Comparison of ENCODE assay signal across 1 cellular context in genomic region chr5:7815757-7816534, GRCh38.
A peak's percentile ranks its signal among the peaks of the same experiment; 100 is the strongest.
TF ChIP-seq lines count a peak whose summit lies in the region.

No MANE protein-coding gene starts in this region.

TF ChIP-seq in HepG2, 621 proteins besides CTCF, POLR2A, EP300 and RAD21 (continued from another document and continues in another):
- no peak for TF ChIP-seq ZNF441 (CRISPR knock-in tag; IDR thresholded peaks at IDR 0.05; ENCODE audit: borderline replicate concordance)
- no peak for TF ChIP-seq ZNF547 (CRISPR knock-in tag; IDR thresholded peaks at IDR 0.05)
- TF ChIP-seq ZNF207 (IDR thresholded peaks at IDR 0.05; ENCODE audit: borderline replicate concordance), result no peak
- TF ChIP-seq SMAD9 (CRISPR knock-in tag; IDR thresholded peaks at IDR 0.05), result no peak
- TF ChIP-seq HMG20A (CRISPR knock-in tag; IDR thresholded peaks at IDR 0.05; ENCODE audit: borderline replicate concordance), result no peak
- TF ChIP-seq ZFP36L1 (CRISPR knock-in tag; IDR thresholded peaks at IDR 0.05), result no peak
- TF ChIP-seq ZNF784 (CRISPR knock-in tag; IDR thresholded peaks at IDR 0.05; ENCODE audit: borderline replicate concordance), result 0 out of 2 replicates have a peak, but pooled peaks have one; percentile 30
- no peak for TF ChIP-seq SAFB2 (CRISPR knock-in tag; IDR thresholded peaks at IDR 0.05; ENCODE audit: borderline replicate concordance, low read depth)
- no peak for TF ChIP-seq ZNF496 (CRISPR knock-in tag; IDR thresholded peaks at IDR 0.05; ENCODE audit: insufficient replicate concordance)
- no peak for TF ChIP-seq ZNF598 (CRISPR knock-in tag; IDR thresholded peaks at IDR 0.05; ENCODE audit: borderline replicate concordance)
- no peak for TF ChIP-seq ZNF264 (CRISPR knock-in tag; IDR thresholded peaks at IDR 0.05)
- no peak for TF ChIP-seq SOX5 (CRISPR knock-in tag; IDR thresholded peaks at IDR 0.05; ENCODE audit: borderline replicate concordance)
- TF ChIP-seq BCL3 (CRISPR knock-in tag; IDR thresholded peaks at IDR 0.05), result no peak
- TF ChIP-seq SRSF4 (IDR thresholded peaks at IDR 0.05; ENCODE audit: low read depth, low read length, poor library complexity, severe bottlenecking), result no peak
- no peak for TF ChIP-seq CHCHD3 (CRISPR knock-in tag; IDR thresholded peaks at IDR 0.05)
- TF ChIP-seq DNMT3B (CRISPR knock-in tag; conservative IDR thresholded peaks at IDR 0.05), result no peak
- no peak for TF ChIP-seq BORCS8-MEF2B (CRISPR knock-in tag; IDR thresholded peaks at IDR 0.05)
- no peak for TF ChIP-seq ATF4 (CRISPR knock-in tag; IDR thresholded peaks at IDR 0.05)
- no peak for TF ChIP-seq ZNF18 (CRISPR knock-in tag; IDR thresholded peaks at IDR 0.05; ENCODE audit: insufficient replicate concordance)
- no peak for TF ChIP-seq MTA3 (CRISPR knock-in tag; IDR thresholded peaks at IDR 0.05)
- no peak for TF ChIP-seq LRRFIP1 (CRISPR knock-in tag; conservative IDR thresholded peaks at IDR 0.05)
- no peak for TF ChIP-seq JARID2 (CRISPR knock-in tag; IDR thresholded peaks at IDR 0.05; ENCODE audit: insufficient replicate concordance)
- no peak for TF ChIP-seq ZNF282 (IDR thresholded peaks at IDR 0.05; ENCODE audit: partially characterized antibody)
- no peak for TF ChIP-seq TFAP4 (IDR thresholded peaks at IDR 0.05; ENCODE audit: borderline replicate concordance, low read depth)
- 0 out of 2 replicates have a peak, but pooled peaks have one; percentile 43 for TF ChIP-seq ZNF574 (CRISPR knock-in tag; IDR thresholded peaks at IDR 0.05)
- TF ChIP-seq E2F1 (CRISPR knock-in tag; IDR thresholded peaks at IDR 0.05), result no peak
- TF ChIP-seq ISX (CRISPR knock-in tag; conservative IDR thresholded peaks at IDR 0.05), result no peak
- TF ChIP-seq ZNF674 (CRISPR knock-in tag; IDR thresholded peaks at IDR 0.05; ENCODE audit: low read depth), result no peak
- no peak for TF ChIP-seq ZNF138 (CRISPR knock-in tag; IDR thresholded peaks at IDR 0.05; ENCODE audit: low read depth)
- TF ChIP-seq CENPT (CRISPR knock-in tag; IDR thresholded peaks at IDR 0.05; ENCODE audit: low read depth), result no peak
- no peak for TF ChIP-seq MAFK (conservative IDR thresholded peaks at IDR 0.05 in 1 of 2, IDR thresholded peaks at IDR 0.05 in 1 of 2; ENCODE audit: low read length in 2 of 2)
- peak; percentile 83 for TF ChIP-seq ZNF644 (CRISPR knock-in tag; IDR thresholded peaks at IDR 0.05; ENCODE audit: low read depth)
- TF ChIP-seq TBP (CRISPR knock-in tag; IDR thresholded peaks at IDR 0.05), result no peak
- TF ChIP-seq ZBTB44 (CRISPR knock-in tag; IDR thresholded peaks at IDR 0.05), result no peak
- no peak for TF ChIP-seq ETS1 (CRISPR knock-in tag; IDR thresholded peaks at IDR 0.05)
- no peak for TF ChIP-seq DPF2 (CRISPR knock-in tag; IDR thresholded peaks at IDR 0.05; ENCODE audit: borderline replicate concordance, low read depth)
- TF ChIP-seq KMT2B (CRISPR knock-in tag; IDR thresholded peaks at IDR 0.05), result no peak
- TF ChIP-seq NR0B2 (CRISPR knock-in tag; IDR thresholded peaks at IDR 0.05), result no peak
- TF ChIP-seq ZNF224 (CRISPR knock-in tag; IDR thresholded peaks at IDR 0.05), result no peak
- no peak for TF ChIP-seq FOXJ3 (CRISPR knock-in tag; IDR thresholded peaks at IDR 0.05; ENCODE audit: borderline replicate concordance)
- TF ChIP-seq ZNF687 (CRISPR knock-in tag; IDR thresholded peaks at IDR 0.05), result peak; percentile 42
